In the genomic region with DNA sequence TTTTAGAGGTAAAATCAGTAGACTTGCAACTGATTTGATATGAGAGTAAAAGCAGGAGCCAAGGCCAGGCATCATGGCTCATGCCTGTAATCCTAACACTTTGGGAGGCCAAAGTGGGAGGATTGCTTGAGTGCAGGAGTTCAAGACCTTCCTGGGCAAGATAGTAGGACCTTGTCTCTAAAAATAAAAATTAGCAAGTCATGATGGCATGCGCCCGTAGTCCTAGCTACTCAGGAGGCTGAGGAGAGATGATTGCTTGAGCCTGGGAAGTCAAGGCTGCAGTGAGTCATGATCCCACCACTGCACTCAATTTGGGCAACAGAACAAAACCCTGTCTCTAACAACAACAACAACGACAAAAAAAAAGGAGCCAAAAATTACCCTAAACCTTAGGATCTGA, we compare ENCODE assay signal across 1 cellular context.
TF ChIP-seq lines count a peak whose summit lies in the region.

No MANE protein-coding gene starts in this region.

TF ChIP-seq in IMR-90, 13 proteins besides CTCF, POLR2A, EP300 and RAD21 (continued from another document):
- peak; percentile 23; the same call in 1 of the 2 replicates for TF ChIP-seq FOS (IDR thresholded peaks at IDR 0.05; ENCODE audit: low read depth, low read length)
- TF ChIP-seq, protein P1, sequence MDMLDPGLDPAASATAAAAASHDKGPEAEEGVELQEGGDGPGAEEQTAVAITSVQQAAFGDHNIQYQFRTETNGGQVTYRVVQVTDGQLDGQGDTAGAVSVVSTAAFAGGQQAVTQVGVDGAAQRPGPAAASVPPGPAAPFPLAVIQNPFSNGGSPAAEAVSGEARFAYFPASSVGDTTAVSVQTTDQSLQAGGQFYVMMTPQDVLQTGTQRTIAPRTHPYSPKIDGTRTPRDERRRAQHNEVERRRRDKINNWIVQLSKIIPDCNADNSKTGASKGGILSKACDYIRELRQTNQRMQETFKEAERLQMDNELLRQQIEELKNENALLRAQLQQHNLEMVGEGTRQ (IDR thresholded peaks at IDR 0.05; ENCODE audit: low read depth, low read length), result no peak
- TF ChIP-seq CEBPB (IDR thresholded peaks at IDR 0.05; ENCODE audit: low read depth, low read length), result no peak
- no peak for TF ChIP-seq SMC3 (IDR thresholded peaks at IDR 0.05; ENCODE audit: low read depth, low read length)
- TF ChIP-seq MAFK (IDR thresholded peaks at IDR 0.05; ENCODE audit: low read depth, low read length), result no peak
- TF ChIP-seq RFX5 (IDR thresholded peaks at IDR 0.05; ENCODE audit: low read depth, low read length), result no peak
- TF ChIP-seq MAZ (IDR thresholded peaks at IDR 0.05; ENCODE audit: borderline replicate concordance, low read depth, low read length), result no peak
- TF ChIP-seq MXI1 (IDR thresholded peaks at IDR 0.05; ENCODE audit: borderline replicate concordance, low read depth, low read length), result no peak
- no peak for TF ChIP-seq BHLHE40 (IDR thresholded peaks at IDR 0.05; ENCODE audit: low read depth, low read length)
